ENCODE assay signal across 8 cellular contexts in the genomic region with DNA sequence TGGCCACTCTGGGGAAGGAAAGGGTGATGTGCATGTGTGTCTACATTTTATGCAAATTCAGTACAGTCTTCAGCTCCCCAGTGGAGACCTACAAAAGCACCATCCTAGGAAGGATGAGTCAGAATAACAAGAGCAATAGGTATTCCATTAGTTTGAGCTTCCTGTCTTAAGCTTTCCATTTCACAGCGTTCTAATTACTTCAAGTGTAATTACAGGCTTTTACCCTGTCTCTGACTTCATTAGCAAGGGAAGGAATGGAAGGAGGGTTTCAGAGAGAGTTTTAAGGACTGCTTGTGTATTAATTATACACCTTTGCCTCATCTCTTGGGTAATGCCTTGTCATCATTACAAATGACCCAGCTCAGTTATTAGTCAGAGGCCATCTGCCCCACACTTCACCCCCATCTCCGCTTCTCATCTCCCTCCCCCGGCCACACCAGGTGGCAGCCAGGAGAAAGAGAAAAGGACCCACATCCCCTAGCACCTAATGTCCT.
DNase-seq lines count a peak whose midpoint lies in the region; ATAC-seq and TF ChIP-seq lines count a peak whose summit lies in the region.

No MANE protein-coding gene starts in this region.

- DNase-seq in foreskin keratinocyte (peak; percentile 7 to 21), OCI-M2 (lab: John Stamatoyannopoulos, UW; ENCODE audit: unreplicated experiment) (no peak), coronary artery (ENCODE audit: low spot score) (no peak), NCI-H526 treated with DMSO at 0.1 percent for 48 hours (lab: John Stamatoyannopoulos, UW) (no peak), mucosa of gallbladder (ENCODE audit: low spot score) (no peak)

- no peak overlapping the region for H3K27ac ChIP-seq in foreskin keratinocyte
- no peak overlapping the region for H3K27ac ChIP-seq in coronary artery

- H3K27me3 ChIP-seq in foreskin keratinocyte: no peaks in the 10 kb centered on the region

- H3K4me1 ChIP-seq in foreskin keratinocyte: no peaks in the 10 kb centered on the region

- H3K4me3 ChIP-seq in coronary artery: no peak overlapping the region

- no peak for TF ChIP-seq CTCF in foreskin keratinocyte (conservative IDR thresholded peaks at IDR 0.05)
- no peak for TF ChIP-seq CTCF in coronary artery (IDR thresholded peaks at IDR 0.05)

- ATAC-seq in GM18907 (IDR thresholded peaks at IDR 0.05; ENCODE audit: unreplicated experiment): peak; percentile 87
- peak; percentile 77 for ATAC-seq in HG02571 (IDR thresholded peaks at IDR 0.05; ENCODE audit: unreplicated experiment)
- ATAC-seq in HG03575 (IDR thresholded peaks at IDR 0.05; ENCODE audit: extremely low read depth, insufficient number of reproducible peaks, low FRiP score, unreplicated experiment): peak; percentile 79
- ATAC-seq in foreskin keratinocyte: peak; percentile 75

Comparison
In these comparisons a context has a peak if more than half of its experiments do, and no peak if none do; other contexts are left out.
1. DNase-seq: peak in foreskin keratinocyte (2 of 2); none in OCI-M2 (single experiment), coronary artery (single experiment), NCI-H526 treated with DMSO at 0.1 percent for 48 hours (single experiment) and mucosa of gallbladder (single experiment).
2. Peak in every context shown above with its lines, with median percentiles within 50 percentile points of each other: ATAC-seq.